19 cellular contexts compared by ENCODE assay signal in genomic region chr17:43966276-43966675, GRCh38. TPM values are rescaled to one million over a fixed set of nuclear protein-coding genes. Genes with fewer than 3 reads are reported as not detected.
DNase-seq lines count a peak whose midpoint lies in the region; ATAC-seq, FAIRE-seq and TF ChIP-seq lines count a peak whose summit lies in the region.
"Had no signal": no experiment of that assay in that cellular context is flagged by ENCODE, and none has a peak within 500 bp of the region (broad histone marks: within the 10 kb centered on the region; RNA-seq: fewer than 3 reads in every experiment).

No MANE protein-coding gene starts in this region.

- H3K27me3 ChIP-seq in astrocyte (ENCODE audit: insufficient read depth, low read length), result peaks cover 25% of the 10 kb centered on the region
- H3K27me3 ChIP-seq in keratinocyte (ENCODE audit: control insufficient read depth, extremely low read depth, insufficient read depth, low read length), result no peaks in the 10 kb centered on the region

- ATAC-seq in A549 (peak; percentile 21 to 36; a peak in 3 of 6 replicates), esophagus mucosa (no peak)
- ATAC-seq in activated naive CD4-positive, alpha-beta T cell treated with anti-CD3 and anti-CD28 coated beads, Interleukin-2, amount 50 U/mL, for 72 hours, result no peak
- no peak for ATAC-seq in activated CD4-positive, alpha-beta T cell treated with anti-CD3 and anti-CD28 coated beads for 36 hours
- ATAC-seq: GM23338, PC-3 had no signal

- no peak for TF ChIP-seq RAD21 in A549 (conservative IDR thresholded peaks at IDR 0.05 in 1 of 2, IDR thresholded peaks at IDR 0.05 in 1 of 2)

- dilution Hi-C loops in keratinocyte (cut with MboI; ENCODE audit: extremely low pct_ligation_motif_present, low sequenced_read_pairs), result no loop called here

- POLR2A ChIA-PET in A549 (lab: Yijun Ruan, JAX), result no interaction called here
- POLR2A ChIA-PET in activated CD4-positive, alpha-beta T cell treated with anti-CD3 and anti-CD28 coated beads for 36 hours (lab: Charles Lee), result no interaction called here

- H3K4me3 ChIP-seq in A549, result no peak overlapping the region
- H3K4me3 ChIP-seq in astrocyte (ENCODE audit: insufficient read depth, low read depth, low read length), result no peak overlapping the region
- H3K4me3 ChIP-seq in keratinocyte (ENCODE audit: control insufficient read depth in 2 of 3, extremely low read depth in 1 of 3, insufficient read depth in 2 of 3, low read depth in 1 of 3, low read length in 3 of 3), result no peak overlapping the region
- H3K4me3 ChIP-seq: GM23338 had no signal

- no peak overlapping the region for H3K4me3 Mint-ChIP-seq in astrocyte (ENCODE audit: unreplicated experiment)
- H3K4me3 Mint-ChIP-seq in activated CD4-positive, alpha-beta T cell treated with anti-CD3 and anti-CD28 coated beads for 36 hours, result no peak overlapping the region
- H3K4me3 Mint-ChIP-seq: GM23338 had no signal

- H3K4me2 ChIP-seq in A549, result no peak overlapping the region
- H3K4me2 ChIP-seq in astrocyte (ENCODE audit: low read length), result no peak overlapping the region
- no peak overlapping the region for H3K4me2 ChIP-seq in keratinocyte (ENCODE audit: control insufficient read depth, extremely low read depth, insufficient read depth, low read depth, low read length)
- H3K4me2 ChIP-seq: GM23338, SK-N-SH had no signal

- H3K4me1 Mint-ChIP-seq in astrocyte (ENCODE audit: low read depth, unreplicated experiment), result peaks cover 5% of the 10 kb centered on the region
- H3K4me1 Mint-ChIP-seq in activated CD4-positive, alpha-beta T cell treated with anti-CD3 and anti-CD28 coated beads for 36 hours, result no peaks in the 10 kb centered on the region
- H3K4me1 Mint-ChIP-seq: GM23338 had no signal

- WGBS in A549 (ENCODE audit: missing lambda C conversion rate), result 75% methylated on average over 3 of the region's 3 CpGs

- H3K36me3 ChIP-seq in astrocyte (ENCODE audit: insufficient read depth, low read length), result no peaks in the 10 kb centered on the region
- H3K36me3 ChIP-seq in keratinocyte (ENCODE audit: control insufficient read depth in 2 of 2, extremely low read depth in 1 of 2, insufficient read depth in 2 of 2, low read length in 2 of 2), result no peaks in the 10 kb centered on the region

- peak overlapping the region; percentile 15 for H3K27ac Mint-ChIP-seq in astrocyte (ENCODE audit: unreplicated experiment)
- no peak overlapping the region for H3K27ac Mint-ChIP-seq in activated naive CD4-positive, alpha-beta T cell treated with anti-CD3 and anti-CD28 coated beads, Interleukin-2, amount 50 U/mL, for 72 hours
- H3K27ac Mint-ChIP-seq in activated CD4-positive, alpha-beta T cell treated with anti-CD3 and anti-CD28 coated beads for 36 hours, result no peak overlapping the region
- H3K27ac Mint-ChIP-seq: GM23338 had no signal

- DNase-seq in A549 (ENCODE audit: low read depth in 1 of 2, low spot score in 1 of 2) (peak in 1 of 2 experiments; percentile 29), HT1080 (ENCODE audit: low read depth) (peak; percentile 31), astrocyte (ENCODE audit: low read depth) (no peak), keratinocyte (ENCODE audit: low read depth, low spot score) (no peak), NCI-H2227 treated with DMSO at 0.1 percent for 48 hours (lab: John Stamatoyannopoulos, UW) (no peak)
- DNase-seq in activated naive CD4-positive, alpha-beta T cell treated with anti-CD3 and anti-CD28 coated beads, Interleukin-2, amount 50 U/mL, for 72 hours (ENCODE audit: low spot score in 2 of 2), result no peak
- DNase-seq in activated CD4-positive, alpha-beta T cell treated with anti-CD3 and anti-CD28 coated beads for 36 hours, result no peak
- DNase-seq: C1 segment of cervical spinal cord, NCI-H1417 treated with DMSO at 0.1 percent for 48 hours, NCI-H2029, NCI-H510A, NCI-H774, PC-3, SK-N-SH had no signal

- H3K27me3 Mint-ChIP-seq in astrocyte (ENCODE audit: low read depth, unreplicated experiment), result peaks cover 36% of the 10 kb centered on the region
- peaks cover 15% of the 10 kb centered on the region for H3K27me3 Mint-ChIP-seq in activated CD4-positive, alpha-beta T cell treated with anti-CD3 and anti-CD28 coated beads for 36 hours

- TF ChIP-seq CTCF in A549 (IDR thresholded peaks at IDR 0.05) (no peak), astrocyte (IDR thresholded peaks at IDR 0.05; ENCODE audit: insufficient read depth, low read depth, low read length) (no peak), keratinocyte (optimal IDR thresholded peaks at IDR 0.05 in 1 of 3, IDR thresholded peaks at IDR 0.05 in 1 of 3, conservative IDR thresholded peaks at IDR 0.05 in 1 of 3; ENCODE audit: extremely low read depth in 1 of 3, insufficient read depth in 2 of 3, low read length in 3 of 3) (no peak)

- intact Hi-C loops in activated CD4-positive, alpha-beta T cell treated with anti-CD3 and anti-CD28 coated beads for 36 hours (cut with DNase I, micrococcal nuclease), result no loop called here

- H3K9ac ChIP-seq in astrocyte (ENCODE audit: low read length) (no peak overlapping the region), keratinocyte (ENCODE audit: control insufficient read depth, extremely low read depth, insufficient read depth, low read length) (no peak overlapping the region)
- H3K9ac ChIP-seq: SK-N-SH had no signal

- no peaks in the 10 kb centered on the region for H3K9me3 ChIP-seq in A549
- no peaks in the 10 kb centered on the region for H3K9me3 ChIP-seq in astrocyte (ENCODE audit: insufficient read depth, low read depth, low read length)
- H3K9me3 ChIP-seq in keratinocyte (ENCODE audit: control insufficient read depth, low read depth, low read length), result no peaks in the 10 kb centered on the region
- H3K9me3 ChIP-seq: SK-N-SH had no signal

- H3K36me3 Mint-ChIP-seq in astrocyte (ENCODE audit: low read depth, unreplicated experiment), result no peaks in the 10 kb centered on the region
- H3K36me3 Mint-ChIP-seq in activated naive CD4-positive, alpha-beta T cell treated with anti-CD3 and anti-CD28 coated beads, Interleukin-2, amount 50 U/mL, for 72 hours, result no peaks in the 10 kb centered on the region
- H3K36me3 Mint-ChIP-seq in activated CD4-positive, alpha-beta T cell treated with anti-CD3 and anti-CD28 coated beads for 36 hours (ENCODE audit: low read depth), result no peaks in the 10 kb centered on the region

- H3K9me1 ChIP-seq in keratinocyte (ENCODE audit: control insufficient read depth, extremely low read depth, insufficient read depth, low read length), result no peaks in the 10 kb centered on the region

- CTCF ChIA-PET in A549 (lab: Yijun Ruan, JAX), result interaction anchor here (1.2 to 7.4 kb wide), 5 partner anchors 10 to 407 kb away, joined by 3 to 38 read pairs (median 4); partner anchors contain the start of gene PPY
- CTCF ChIA-PET in activated CD4-positive, alpha-beta T cell treated with anti-CD3 and anti-CD28 coated beads for 36 hours (lab: Charles Lee), result interaction anchor here (1.5 kb wide), 1 partner anchor 28 kb away, joined by 3 read pairs; no protein-coding TSS in a partner anchor

- no peak for TF ChIP-seq POLR2A in A549 (IDR thresholded peaks at IDR 0.05; ENCODE audit: low read length)

- no peak for FAIRE-seq in A549 (lab: Jason Lieb, UNC)
- no peak for FAIRE-seq in astrocyte (lab: Jason Lieb, UNC)
- peak; percentile 90 for FAIRE-seq in keratinocyte (lab: Jason Lieb, UNC)
- FAIRE-seq: A204.1 had no signal

- H3K9me3 Mint-ChIP-seq in astrocyte (ENCODE audit: unreplicated experiment), result peaks cover 3% of the 10 kb centered on the region
- H3K9me3 Mint-ChIP-seq in activated naive CD4-positive, alpha-beta T cell treated with anti-CD3 and anti-CD28 coated beads, Interleukin-2, amount 50 U/mL, for 72 hours, result no peaks in the 10 kb centered on the region
- H3K9me3 Mint-ChIP-seq in activated CD4-positive, alpha-beta T cell treated with anti-CD3 and anti-CD28 coated beads for 36 hours (ENCODE audit: low read depth), result no peaks in the 10 kb centered on the region
- H3K9me3 Mint-ChIP-seq: GM23338 had no signal

- H3K27ac ChIP-seq in A549 (no peak overlapping the region), astrocyte (ENCODE audit: low read depth, low read length) (no peak overlapping the region), keratinocyte (ENCODE audit: control insufficient read depth, insufficient read depth, low read length) (no peak overlapping the region)
- H3K27ac ChIP-seq: HL-60 had no signal

- H3K4me1 ChIP-seq in A549, result no peaks in the 10 kb centered on the region
- H3K4me1 ChIP-seq in astrocyte (ENCODE audit: insufficient read depth, low read length), result no peaks in the 10 kb centered on the region
- H3K4me1 ChIP-seq in keratinocyte (ENCODE audit: control insufficient read depth, extremely low read depth, insufficient read depth, low read length), result no peaks in the 10 kb centered on the region

- H4K20me1 ChIP-seq in astrocyte (ENCODE audit: insufficient read depth, low read length) (no peaks in the 10 kb centered on the region), keratinocyte (ENCODE audit: control insufficient read depth, extremely low read depth, insufficient read depth, low read length) (no peaks in the 10 kb centered on the region)

- H3K79me2 ChIP-seq in astrocyte (ENCODE audit: insufficient read depth, low read length), result no peaks in the 10 kb centered on the region
- no peaks in the 10 kb centered on the region for H3K79me2 ChIP-seq in keratinocyte (ENCODE audit: control insufficient read depth, insufficient read depth, low read length)

- TF ChIP-seq EP300 in A549 (IDR thresholded peaks at IDR 0.05), result no peak

- H2AFZ ChIP-seq in astrocyte (ENCODE audit: low read depth, low read length) (no peak overlapping the region), keratinocyte (ENCODE audit: control insufficient read depth, low read length) (no peak overlapping the region)
- H2AFZ ChIP-seq: GM23338 had no signal

RNA-seq across cellular contexts. Expression of gene PYY, which starts 12.5 kb away (rescaled TPM):
- polyA plus RNA-seq in A549 (2011; rRNA removed), result not detected in 2 replicates
- polyA plus RNA-seq in A549 (2012; cell fraction: cytosol; rRNA removed), result not detected in 2 replicates
- 0.07 TPM in 1 of 2 replicates, not detected in the other for polyA plus RNA-seq in A549 (2012; cell fraction: nucleus; rRNA removed)
- not detected in 3 replicates for polyA plus RNA-seq in A549 (2017; fragmentation: RNase III; extraction: RNeasy Plus Mini Kit Qiagen cat#74134 plus additional on column Dnase treatment)
- not detected in 2 replicates for polyA minus RNA-seq in A549 (2011; rRNA and poly(A)+ RNA removed)
- total RNA-seq in HT1080 (2014; rRNA removed; shearing (Covaris generic)), result not detected in 2 replicates
- 0.37 TPM in 1 of 2 replicates, not detected in the other for polyA plus RNA-seq in HT1080 (2015; cell fraction: cytosol; rRNA removed)
- not detected in 2 replicates for polyA plus RNA-seq in HT1080 (2015; cell fraction: nucleus; rRNA removed)
- not detected in 2 replicates for total RNA-seq in astrocyte
- not detected in 3 replicates for polyA plus RNA-seq in keratinocyte
- polyA plus RNA-seq in keratinocyte (2011; ENCODE audit: low read depth), result not detected
- not detected in 2 replicates for polyA plus RNA-seq in keratinocyte (2011; cell fraction: cytosol; rRNA removed)
- polyA plus RNA-seq in keratinocyte (2011; cell fraction: nucleus; rRNA removed), result not detected in 2 replicates
- not detected in 2 replicates for polyA plus RNA-seq in keratinocyte (2012; ENCODE audit: low replicate concordance)
- not detected in 3 replicates for polyA minus RNA-seq in keratinocyte
- polyA minus RNA-seq in keratinocyte (2011; cell fraction: cytosol; rRNA and poly(A)+ RNA removed), result not detected
- polyA minus RNA-seq in keratinocyte (2011; cell fraction: nucleus; rRNA and poly(A)+ RNA removed), result not detected in 2 replicates
- total RNA-seq in activated naive CD4-positive, alpha-beta T cell treated with anti-CD3 and anti-CD28 coated beads, Interleukin-2, amount 50 U/mL, for 72 hours, result not detected
- total RNA-seq in esophagus mucosa, result not detected
- not detected for total RNA-seq in activated CD4-positive, alpha-beta T cell treated with anti-CD3 and anti-CD28 coated beads for 36 hours
- total RNA-seq: G401, PC-3 had no signal

RNA-seq across cellular contexts. Expression of gene PPY, which starts 24.0 kb away (rescaled TPM):
- not detected in 2 replicates for polyA plus RNA-seq in A549 (2011; rRNA removed)
- polyA plus RNA-seq in A549 (2012; cell fraction: cytosol; rRNA removed), result 0.20 TPM in 1 of 2 replicates, not detected in the other
- polyA plus RNA-seq in A549 (2012; cell fraction: nucleus; rRNA removed), result not detected in 2 replicates
- not detected in 3 replicates for polyA plus RNA-seq in A549 (2017; fragmentation: RNase III; extraction: RNeasy Plus Mini Kit Qiagen cat#74134 plus additional on column Dnase treatment)
- polyA minus RNA-seq in A549 (2011; rRNA and poly(A)+ RNA removed), result not detected in 2 replicates
- total RNA-seq in HT1080 (2014; rRNA removed; shearing (Covaris generic)), result not detected in 2 replicates
- 0.54 TPM in 1 of 2 replicates, not detected in the other for polyA plus RNA-seq in HT1080 (2015; cell fraction: cytosol; rRNA removed)
- not detected in 2 replicates for polyA plus RNA-seq in HT1080 (2015; cell fraction: nucleus; rRNA removed)
- not detected in 2 replicates for total RNA-seq in astrocyte
- not detected in 3 replicates for polyA plus RNA-seq in keratinocyte
- not detected for polyA plus RNA-seq in keratinocyte (2011; ENCODE audit: low read depth)
- polyA plus RNA-seq in keratinocyte (2011; cell fraction: cytosol; rRNA removed), result not detected in 2 replicates
- polyA plus RNA-seq in keratinocyte (2011; cell fraction: nucleus; rRNA removed), result not detected in 2 replicates
- not detected in 2 replicates for polyA plus RNA-seq in keratinocyte (2012; ENCODE audit: low replicate concordance)
- not detected in 3 replicates for polyA minus RNA-seq in keratinocyte
- polyA minus RNA-seq in keratinocyte (2011; cell fraction: cytosol; rRNA and poly(A)+ RNA removed), result not detected
- not detected in 2 replicates for polyA minus RNA-seq in keratinocyte (2011; cell fraction: nucleus; rRNA and poly(A)+ RNA removed)
- not detected for total RNA-seq in activated naive CD4-positive, alpha-beta T cell treated with anti-CD3 and anti-CD28 coated beads, Interleukin-2, amount 50 U/mL, for 72 hours
- not detected for total RNA-seq in esophagus mucosa
- not detected for total RNA-seq in activated CD4-positive, alpha-beta T cell treated with anti-CD3 and anti-CD28 coated beads for 36 hours
- total RNA-seq: G401, GM23338, PC-3 had no signal
- polyA plus RNA-seq: SK-N-SH had no signal

RNA-seq across cellular contexts. Expression of gene NAGS, which starts 38.1 kb away (rescaled TPM):
- 0.61 and 0.66 TPM in 2 replicates for polyA plus RNA-seq in A549 (2011; rRNA removed)
- 0.49 and 0.75 TPM in 2 replicates for polyA plus RNA-seq in A549 (2012; cell fraction: cytosol; rRNA removed)
- 0.40 and 0.59 TPM in 2 replicates for polyA plus RNA-seq in A549 (2012; cell fraction: nucleus; rRNA removed)
- 0.76 to 0.88 TPM (median 0.77 TPM) in 3 replicates for polyA plus RNA-seq in A549 (2017; fragmentation: RNase III; extraction: RNeasy Plus Mini Kit Qiagen cat#74134 plus additional on column Dnase treatment)
- polyA minus RNA-seq in A549 (2011; rRNA and poly(A)+ RNA removed), result 0.68 and 0.91 TPM in 2 replicates
- 2.6 and 3.3 TPM in 2 replicates for total RNA-seq in HT1080 (2014; rRNA removed; shearing (Covaris generic))
- polyA plus RNA-seq in HT1080 (2015; cell fraction: cytosol; rRNA removed), result 1.6 and 2.2 TPM in 2 replicates
- polyA plus RNA-seq in HT1080 (2015; cell fraction: nucleus; rRNA removed), result 1.3 and 1.5 TPM in 2 replicates
- total RNA-seq in astrocyte, result 0.91 and 1.0 TPM in 2 replicates
- polyA plus RNA-seq in keratinocyte, result 1.4 to 1.8 TPM (median 1.8 TPM) in 3 replicates
- polyA plus RNA-seq in keratinocyte (2011; ENCODE audit: low read depth), result 0.22 TPM
- polyA plus RNA-seq in keratinocyte (2011; cell fraction: cytosol; rRNA removed), result 0.73 and 0.90 TPM in 2 replicates
- 1.3 and 1.4 TPM in 2 replicates for polyA plus RNA-seq in keratinocyte (2011; cell fraction: nucleus; rRNA removed)
- 1.3 and 1.8 TPM in 2 replicates for polyA plus RNA-seq in keratinocyte (2012; ENCODE audit: low replicate concordance)
- 0.63 to 1.0 TPM (median 0.77 TPM) in 3 replicates for polyA minus RNA-seq in keratinocyte
- 0.96 TPM for polyA minus RNA-seq in keratinocyte (2011; cell fraction: cytosol; rRNA and poly(A)+ RNA removed)
- 0.78 and 1.3 TPM in 2 replicates for polyA minus RNA-seq in keratinocyte (2011; cell fraction: nucleus; rRNA and poly(A)+ RNA removed)
- total RNA-seq in activated naive CD4-positive, alpha-beta T cell treated with anti-CD3 and anti-CD28 coated beads, Interleukin-2, amount 50 U/mL, for 72 hours, result 1 to 10 TPM in 1 of 2 donors, under 1 TPM in 1; 0.18 to 3.0 TPM
- 2.4 TPM for total RNA-seq in esophagus mucosa
- 1 to 10 TPM; 1.3 to 1.5 TPM for total RNA-seq in activated CD4-positive, alpha-beta T cell treated with anti-CD3 and anti-CD28 coated beads for 36 hours

RNA-seq across cellular contexts. Expression of gene TMEM101, which starts 48.5 kb away (rescaled TPM):
- 38.2 and 40.3 TPM in 2 replicates for polyA plus RNA-seq in A549 (2011; rRNA removed)
- 53.9 and 59.4 TPM in 2 replicates for polyA plus RNA-seq in A549 (2012; cell fraction: cytosol; rRNA removed)
- 64.5 and 68.1 TPM in 2 replicates for polyA plus RNA-seq in A549 (2012; cell fraction: nucleus; rRNA removed)
- polyA plus RNA-seq in A549 (2017; fragmentation: RNase III; extraction: RNeasy Plus Mini Kit Qiagen cat#74134 plus additional on column Dnase treatment), result 29.6 to 33.5 TPM (median 32.2 TPM) in 3 replicates
- polyA minus RNA-seq in A549 (2011; rRNA and poly(A)+ RNA removed), result 37.8 and 44.1 TPM in 2 replicates
- 48.2 and 56.1 TPM in 2 replicates for total RNA-seq in HT1080 (2014; rRNA removed; shearing (Covaris generic))
- polyA plus RNA-seq in HT1080 (2015; cell fraction: cytosol; rRNA removed), result 57.2 and 58.1 TPM in 2 replicates
- 51.9 and 52.0 TPM in 2 replicates for polyA plus RNA-seq in HT1080 (2015; cell fraction: nucleus; rRNA removed)
- total RNA-seq in astrocyte, result 17.1 and 21.8 TPM in 2 replicates
- 20.1 to 26.4 TPM (median 25.7 TPM) in 3 replicates for polyA plus RNA-seq in keratinocyte
- 6.2 TPM for polyA plus RNA-seq in keratinocyte (2011; ENCODE audit: low read depth)
- 11.0 and 19.7 TPM in 2 replicates for polyA plus RNA-seq in keratinocyte (2011; cell fraction: cytosol; rRNA removed)
- polyA plus RNA-seq in keratinocyte (2011; cell fraction: nucleus; rRNA removed), result 27.9 and 30.5 TPM in 2 replicates
- 23.1 and 23.7 TPM in 2 replicates for polyA plus RNA-seq in keratinocyte (2012; ENCODE audit: low replicate concordance)
- 20.8 to 27.7 TPM (median 23.6 TPM) in 3 replicates for polyA minus RNA-seq in keratinocyte
- polyA minus RNA-seq in keratinocyte (2011; cell fraction: cytosol; rRNA and poly(A)+ RNA removed), result 20.5 TPM
- 16.8 and 19.4 TPM in 2 replicates for polyA minus RNA-seq in keratinocyte (2011; cell fraction: nucleus; rRNA and poly(A)+ RNA removed)
- 10 to 100 TPM; 32.8 to 43.6 TPM for total RNA-seq in activated naive CD4-positive, alpha-beta T cell treated with anti-CD3 and anti-CD28 coated beads, Interleukin-2, amount 50 U/mL, for 72 hours
- 23.2 TPM for total RNA-seq in esophagus mucosa
- total RNA-seq in activated CD4-positive, alpha-beta T cell treated with anti-CD3 and anti-CD28 coated beads for 36 hours, result 10 to 100 TPM; 17.6 to 22.7 TPM

RNA-seq across cellular contexts. Expression of gene MPP2, which starts 58.9 kb away (rescaled TPM):
- polyA plus RNA-seq in A549 (2011; rRNA removed), result 3.8 and 4.1 TPM in 2 replicates
- 7.0 and 7.5 TPM in 2 replicates for polyA plus RNA-seq in A549 (2012; cell fraction: cytosol; rRNA removed)
- 8.6 and 10.5 TPM in 2 replicates for polyA plus RNA-seq in A549 (2012; cell fraction: nucleus; rRNA removed)
- 3.4 to 4.2 TPM (median 3.7 TPM) in 3 replicates for polyA plus RNA-seq in A549 (2017; fragmentation: RNase III; extraction: RNeasy Plus Mini Kit Qiagen cat#74134 plus additional on column Dnase treatment)
- 7.3 and 7.4 TPM in 2 replicates for polyA minus RNA-seq in A549 (2011; rRNA and poly(A)+ RNA removed)
- total RNA-seq in HT1080 (2014; rRNA removed; shearing (Covaris generic)), result 0.27 and 0.37 TPM in 2 replicates
- 0.17 and 0.23 TPM in 2 replicates for polyA plus RNA-seq in HT1080 (2015; cell fraction: cytosol; rRNA removed)
- polyA plus RNA-seq in HT1080 (2015; cell fraction: nucleus; rRNA removed), result 0.32 and 0.35 TPM in 2 replicates
- 7.6 and 8.0 TPM in 2 replicates for total RNA-seq in astrocyte
- polyA plus RNA-seq in keratinocyte, result 0.07 to 0.30 TPM (median 0.12 TPM) in 3 replicates
- not detected for polyA plus RNA-seq in keratinocyte (2011; ENCODE audit: low read depth)
- 0.06 and 0.13 TPM in 2 replicates for polyA plus RNA-seq in keratinocyte (2011; cell fraction: cytosol; rRNA removed)
- 0.11 and 0.13 TPM in 2 replicates for polyA plus RNA-seq in keratinocyte (2011; cell fraction: nucleus; rRNA removed)
- 0.04 and 0.09 TPM in 2 replicates for polyA plus RNA-seq in keratinocyte (2012; ENCODE audit: low replicate concordance)
- 0.13 to 0.23 TPM in 2 of 3 replicates, not detected in the other for polyA minus RNA-seq in keratinocyte
- polyA minus RNA-seq in keratinocyte (2011; cell fraction: cytosol; rRNA and poly(A)+ RNA removed), result not detected
- 0.16 and 0.32 TPM in 2 replicates for polyA minus RNA-seq in keratinocyte (2011; cell fraction: nucleus; rRNA and poly(A)+ RNA removed)
- total RNA-seq in activated naive CD4-positive, alpha-beta T cell treated with anti-CD3 and anti-CD28 coated beads, Interleukin-2, amount 50 U/mL, for 72 hours, result 1 to 10 TPM; 4.6 to 6.0 TPM
- total RNA-seq in esophagus mucosa, result 0.32 TPM
- 1 to 10 TPM; 1.2 to 1.3 TPM for total RNA-seq in activated CD4-positive, alpha-beta T cell treated with anti-CD3 and anti-CD28 coated beads for 36 hours

Comparison
In these comparisons a context has a peak if more than half of its experiments do, and no peak if none do; other contexts are left out.
1. ATAC-seq: peak in A549 (2 of 2); none in activated naive CD4-positive, alpha-beta T cell treated with anti-CD3 and anti-CD28 coated beads, Interleukin-2, amount 50 U/mL, for 72 hours (0 of 2), esophagus mucosa (single experiment) and activated CD4-positive, alpha-beta T cell treated with anti-CD3 and anti-CD28 coated beads for 36 hours (single experiment).